Comparison of ENCODE assay signal across 37 cellular contexts in the genomic region with DNA sequence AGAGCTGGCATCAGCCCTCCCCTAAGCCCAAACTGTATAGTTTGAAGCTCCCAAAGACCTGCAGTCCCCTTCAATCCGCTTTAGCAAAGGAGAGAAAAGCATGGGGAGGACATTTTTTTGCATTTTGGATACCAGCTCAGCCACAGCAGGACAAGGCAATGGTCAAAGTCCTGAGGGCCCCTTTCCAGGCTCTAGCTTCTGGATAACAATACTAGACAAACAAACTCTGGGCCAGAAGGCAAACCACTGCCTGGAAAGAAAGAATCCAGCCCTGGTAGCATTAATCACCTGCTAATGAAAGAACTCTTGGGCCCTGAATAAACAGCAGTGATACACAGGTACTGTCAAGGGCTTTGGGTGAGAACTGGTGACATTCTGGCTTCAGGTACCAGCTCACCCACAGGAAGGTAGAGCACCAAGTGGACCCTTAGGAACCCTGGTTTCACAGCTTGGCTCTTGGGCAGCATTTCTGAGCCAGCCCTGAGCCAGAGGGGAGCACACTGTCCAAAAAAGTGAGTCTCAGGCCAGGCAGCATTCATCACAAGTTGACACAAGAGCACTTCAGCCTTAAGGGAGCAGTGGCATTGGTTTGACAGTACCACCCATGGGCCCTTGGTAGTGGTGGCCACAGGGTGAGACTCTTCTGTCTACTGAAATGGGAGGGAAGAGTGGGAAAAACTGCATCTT.
"Had no signal": no experiment of that assay in that cellular context is flagged by ENCODE, and none has a peak within 500 bp of the region (broad histone marks: within the 10 kb centered on the region; RNA-seq: fewer than 3 reads in every experiment).

No MANE protein-coding gene starts in this region.

- H3K36me3 Mint-ChIP-seq: activated CD4-positive, alpha-beta memory T cell treated with anti-CD3 and anti-CD28 coated beads for 36 hours; activated naive CD8-positive, alpha-beta T cell treated with anti-CD3 and anti-CD28 coated beads for 36 hours had no signal

- H3K27ac Mint-ChIP-seq: activated B cell treated with CpG ODN at 0.5 μM for 24 hours; activated CD4-positive, alpha-beta memory T cell treated with anti-CD3 and anti-CD28 coated beads for 36 hours; activated CD4-positive, alpha-beta T cell treated with anti-CD3 and anti-CD28 coated beads, Interleukin-2, amount 10 ng/mL, durations not matched to agents 24 days and 14 days; activated CD8-positive, alpha-beta T cell treated with anti-CD3 and anti-CD28 coated beads for 36 hours; activated naive CD4-positive, alpha-beta T cell treated with anti-CD3 and anti-CD28 coated beads for 36 hours; activated naive CD8-positive, alpha-beta T cell treated with anti-CD3 and anti-CD28 coated beads for 36 hours; activated T-cell treated with anti-CD3 and anti-CD28 coated beads, Interleukin-2, amount 50 U/mL, for 72 hours; activated T-helper 1 cell treated with anti-CD3 and anti-CD28 coated beads, Interleukin-12 subunit alpha, Interleukin-12 subunit beta, Interleukin-2, Interleukin-4 antibody, amounts not matched to agents 30 ng/mL and 10 ng/mL and 1 ng/mL, durations not matched to agents 14 hours and 24 hours and 36 hours; activated T-helper 17 cell treated with anti-CD3 and anti-CD28 coated beads, Interleukin-2, amount 50 U/mL, for 72 hours; T-helper 1 cell treated with Interleukin-12 subunit alpha and Interleukin-12 subunit beta and Interleukin-4 antibody, amounts not matched to agents 30 μg/mL and 1 μg/mL, for 36 hours; T-helper 2 cell treated with Interferon-gamma antibody and Interleukin-4, amounts not matched to agents 5 μg/mL and 100 μg/mL, for 36 hours had no signal

- H3K9me3 Mint-ChIP-seq: T-helper 1 cell treated with Interleukin-12 subunit alpha and Interleukin-12 subunit beta and Interleukin-4 antibody, amounts not matched to agents 30 μg/mL and 1 μg/mL, for 36 hours; T-helper 2 cell treated with Interferon-gamma antibody and Interleukin-4, amounts not matched to agents 5 μg/mL and 100 μg/mL, for 36 hours had no signal

- DNase-seq: activated B cell treated with CpG ODN at 0.5 μM for 24 hours; activated CD4-positive, alpha-beta memory T cell treated with anti-CD3 and anti-CD28 coated beads for 36 hours; activated CD4-positive, alpha-beta T cell treated with anti-CD3 and anti-CD28 coated beads for 4 hours; activated CD4-positive, alpha-beta T cell treated with anti-CD3 and anti-CD28 coated beads, Interleukin-2, amount 10 ng/mL, durations not matched to agents 24 days and 14 days; activated CD4-positive, alpha-beta T cell treated with anti-CD3 and anti-CD28 coated beads, Interleukin-2, amount 50 U/mL, for 1 hour; activated CD4-positive, alpha-beta T cell treated with anti-CD3 and anti-CD28 coated beads, Interleukin-2, amount 50 U/mL, for 4 hours; activated CD4-positive, CD25-positive, alpha-beta regulatory T cell treated with anti-CD3 and anti-CD28 coated beads, Interleukin-2, amount 50 U/mL, for 72 hours; activated CD8-positive, alpha-beta memory T cell treated with anti-CD3 and anti-CD28 coated beads, Interleukin-2, amount 50 U/mL, for 4 hours; activated CD8-positive, alpha-beta T cell treated with anti-CD3 and anti-CD28 coated beads for 36 hours; activated effector memory CD4-positive, alpha-beta T cell treated with anti-CD3 and anti-CD28 coated beads, Interleukin-2, amount 50 U/mL, for 16 hours; activated gamma-delta T cell treated with Interleukin-2 at 50 U/mL for 16 hours; activated naive CD4-positive, alpha-beta T cell; activated naive CD4-positive, alpha-beta T cell treated with anti-CD3 and anti-CD28 coated beads for 36 hours; activated naive CD4-positive, alpha-beta T cell treated with anti-CD3 and anti-CD28 coated beads, Interleukin-2, amount 50 U/mL, for 16 hours; activated naive CD8-positive, alpha-beta T cell treated with anti-CD3 and anti-CD28 coated beads for 36 hours; activated T-cell treated with anti-CD3 and anti-CD28 coated beads for 4 hours; activated T-cell treated with anti-CD3 and anti-CD28 coated beads, Interleukin-2, amount 50 U/mL, for 1 hour; activated T-cell treated with anti-CD3 and anti-CD28 coated beads, Interleukin-2, amount 50 U/mL, for 4 hours; activated T-cell treated with anti-CD3 and anti-CD28 coated beads, Interleukin-2, amount 50 U/mL, for 72 hours; adrenal gland; amniotic stem cell; aorta; body of pancreas; brain microvascular endothelial cell; central memory CD4-positive, alpha-beta T cell; T-helper 1 cell; T-helper 2 cell; T-helper 9 cell had no signal

- H3K27ac ChIP-seq: adrenal gland, body of pancreas, brain microvascular endothelial cell, breast epithelium, VCaP had no signal

- H3K4me3 ChIP-seq: adrenal gland, body of pancreas, breast epithelium had no signal

- H3K9me3 ChIP-seq: adrenal gland, body of pancreas had no signal

- H3K4me1 ChIP-seq: adrenal gland, body of pancreas, breast epithelium had no signal

- H3K27me3 ChIP-seq: adrenal gland, body of pancreas, brain microvascular endothelial cell had no signal

- ATAC-seq: activated CD8-positive, alpha-beta T cell treated with anti-CD3 and anti-CD28 coated beads for 36 hours; activated naive CD4-positive, alpha-beta T cell treated with anti-CD3 and anti-CD28 coated beads, Interleukin-2, amount 50 U/mL, for 72 hours; activated T-cell treated with anti-CD3 and anti-CD28 coated beads, Interleukin-2, amount 50 U/mL, for 4 hours; activated T-cell treated with anti-CD3 and anti-CD28 coated beads, Interleukin-2, amount 50 U/mL, for 72 hours; activated T-helper 17 cell treated with anti-CD3 and anti-CD28 coated beads, Interleukin-2, amount 50 U/mL, for 72 hours; body of pancreas had no signal

- H3K36me3 ChIP-seq: adrenal gland, brain microvascular endothelial cell, breast epithelium had no signal

- H3K27me3 Mint-ChIP-seq: activated B cell treated with CpG ODN at 0.5 μM for 24 hours; activated CD4-positive, alpha-beta memory T cell treated with anti-CD3 and anti-CD28 coated beads for 36 hours; activated CD4-positive, alpha-beta T cell treated with anti-CD3 and anti-CD28 coated beads, Interleukin-2, amount 10 ng/mL, durations not matched to agents 24 days and 14 days; activated CD8-positive, alpha-beta T cell treated with anti-CD3 and anti-CD28 coated beads for 36 hours; activated naive CD8-positive, alpha-beta T cell treated with anti-CD3 and anti-CD28 coated beads for 36 hours; activated T-helper 17 cell treated with anti-CD3 and anti-CD28 coated beads, Interleukin-2, amount 50 U/mL, for 72 hours had no signal

- H3K4me3 Mint-ChIP-seq: activated B cell treated with CpG ODN at 0.5 μM for 24 hours; activated CD4-positive, alpha-beta memory T cell treated with anti-CD3 and anti-CD28 coated beads for 36 hours; activated CD4-positive, alpha-beta T cell treated with anti-CD3 and anti-CD28 coated beads, Interleukin-2, amount 10 ng/mL, durations not matched to agents 24 days and 14 days; activated CD8-positive, alpha-beta T cell treated with anti-CD3 and anti-CD28 coated beads for 36 hours; activated naive CD4-positive, alpha-beta T cell treated with anti-CD3 and anti-CD28 coated beads for 36 hours; activated naive CD8-positive, alpha-beta T cell treated with anti-CD3 and anti-CD28 coated beads for 36 hours; activated T-cell treated with anti-CD3 and anti-CD28 coated beads, Interleukin-2, amount 50 U/mL, for 4 hours; activated T-cell treated with anti-CD3 and anti-CD28 coated beads, Interleukin-2, amount 50 U/mL, for 72 hours; activated T-helper 1 cell treated with anti-CD3 and anti-CD28 coated beads, Interleukin-12 subunit alpha, Interleukin-12 subunit beta, Interleukin-2, Interleukin-4 antibody, amounts not matched to agents 30 ng/mL and 10 ng/mL and 1 ng/mL, durations not matched to agents 14 hours and 24 hours and 36 hours; activated T-helper 17 cell treated with anti-CD3 and anti-CD28 coated beads, Interleukin-2, amount 50 U/mL, for 72 hours; T-helper 1 cell treated with Interleukin-12 subunit alpha and Interleukin-12 subunit beta and Interleukin-4 antibody, amounts not matched to agents 30 μg/mL and 1 μg/mL, for 36 hours; T-helper 2 cell treated with Interferon-gamma antibody and Interleukin-4, amounts not matched to agents 5 μg/mL and 100 μg/mL, for 36 hours had no signal

- FAIRE-seq: astrocyte, TTC549 had no signal

- H3K4me1 Mint-ChIP-seq: activated B cell treated with CpG ODN at 0.5 μM for 24 hours; activated CD4-positive, alpha-beta T cell treated with anti-CD3 and anti-CD28 coated beads, Interleukin-2, amount 10 ng/mL, durations not matched to agents 24 days and 14 days; activated naive CD8-positive, alpha-beta T cell treated with anti-CD3 and anti-CD28 coated beads for 36 hours; activated T-helper 17 cell treated with anti-CD3 and anti-CD28 coated beads, Interleukin-2, amount 50 U/mL, for 72 hours had no signal
